8 cellular contexts compared by ENCODE assay signal in the genomic region with DNA sequence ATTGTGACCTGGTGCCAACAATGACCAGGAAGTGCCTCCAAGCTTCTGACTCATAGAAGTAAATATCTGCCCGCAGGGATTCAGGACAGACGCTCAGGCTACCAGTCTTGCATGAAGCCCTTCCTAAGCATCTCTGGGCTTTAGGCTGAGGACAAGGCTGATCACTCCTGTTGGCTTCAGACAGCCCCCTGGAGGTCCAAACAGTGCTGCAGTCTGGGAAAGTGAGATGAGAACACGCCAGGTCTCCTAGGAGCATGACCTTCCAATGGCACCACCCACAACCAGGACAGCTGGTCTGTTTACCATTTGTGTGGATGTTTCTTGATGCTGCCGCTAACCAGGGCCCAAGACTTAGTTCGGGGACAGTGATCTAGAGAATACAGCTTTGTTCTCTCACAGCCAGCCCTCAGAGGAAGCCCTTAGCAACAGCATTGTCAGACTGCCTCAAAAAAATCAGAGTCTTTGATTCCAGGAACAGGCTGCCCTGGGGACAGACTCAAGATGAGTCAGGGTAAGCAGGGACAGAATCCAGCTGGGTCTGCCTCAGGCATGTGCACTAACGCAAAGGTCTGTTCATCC.
DNase-seq lines count a peak whose midpoint lies in the region; ATAC-seq and TF ChIP-seq lines count a peak whose summit lies in the region.

No MANE protein-coding gene starts in this region.

- 15 to 37% (median 17%) methylated on average over 6 of the region's 6 CpGs for WGBS in psoas muscle, 3 donors

- intact Hi-C loops in OCI-LY7 (cut with micrococcal nuclease; ENCODE audit: unreplicated experiment): loop anchor here (1.0 kb wide), 1 partner anchor 48 kb away; no protein-coding TSS in a partner anchor
- intact Hi-C loops in psoas muscle (cut with DNase I): loop anchor here (1.0 to 5.0 kb wide), 2 partner anchors 45 to 48 kb away; no protein-coding TSS in a partner anchor

- no TSS peak for BruUV-seq in OCI-LY7 (replicated peaks; lab: Mats Ljungman, UMichigan)

- H3K36me3 ChIP-seq in DND-41 (ENCODE audit: insufficient read depth, low read length) (no peaks in the 10 kb centered on the region), OCI-LY7 (ENCODE audit: insufficient read depth, low read length) (peaks cover 9% of the 10 kb centered on the region; the same call in 1 of the 2 replicates), psoas muscle (ENCODE audit: insufficient read depth in 1 of 2, low read depth in 1 of 2) (no peaks in the 10 kb centered on the region)

- H3K9me3 ChIP-seq in DND-41 (ENCODE audit: insufficient read depth, low read length, severe bottlenecking): peaks cover 4% of the 10 kb centered on the region
- peaks cover 19% of the 10 kb centered on the region; the same call in 1 of the 2 replicates for H3K9me3 ChIP-seq in OCI-LY7 (ENCODE audit: low read length)
- H3K9me3 ChIP-seq in psoas muscle: no peaks in the 10 kb centered on the region

- POLR2A ChIA-PET in OCI-LY7 (lab: Charles Lee): interaction anchor here (1.3 to 4.2 kb wide), 3 partner anchors 18 to 48 kb away, joined by 4 to 40 read pairs (median 12); no protein-coding TSS in a partner anchor

- no peaks in the 10 kb centered on the region for H3K79me2 ChIP-seq in DND-41 (ENCODE audit: insufficient read depth, low read length)
- no peaks in the 10 kb centered on the region for H3K79me2 ChIP-seq in OCI-LY7 (ENCODE audit: insufficient read depth, low read depth, low read length)

- DNase-seq in DND-41 (peak; percentile 62), OCI-LY7 (ENCODE audit: low spot score) (peak; percentile 34), fibroblast of villous mesenchyme (ENCODE audit: low read depth) (peak; percentile 4), psoas muscle (peak in 1 of 2 donors; percentile 33), NCI-H1694 treated with DMSO at 0.1 percent for 48 hours (lab: John Stamatoyannopoulos, UW) (no peak), NCI-H2227 (lab: John Stamatoyannopoulos, UW; ENCODE audit: unreplicated experiment) (no peak)
- DNase-seq in activated CD4-positive, alpha-beta T cell treated with anti-CD3 and anti-CD28 coated beads for 48 hours: no peak

- H2AFZ ChIP-seq in DND-41 (ENCODE audit: low read depth, low read length) (no peak overlapping the region), OCI-LY7 (ENCODE audit: low read length) (peak overlapping the region; percentile 17; the same call in 1 of the 2 replicates)

- H3K9ac ChIP-seq in DND-41 (ENCODE audit: low read depth, low read length): peak overlapping the region; percentile 19

- no peak overlapping the region for H3K4me3 ChIP-seq in DND-41 (ENCODE audit: low read depth in 1 of 2, low read length in 2 of 2)
- H3K4me3 ChIP-seq in OCI-LY7 (ENCODE audit: low read depth, low read length, poor library complexity, severe bottlenecking): no peak overlapping the region
- H3K4me3 ChIP-seq in fibroblast of villous mesenchyme (ENCODE audit: low read depth, low read length): no peak overlapping the region
- H3K4me3 ChIP-seq in psoas muscle: no peak overlapping the region

- no peaks in the 10 kb centered on the region for H3K27me3 ChIP-seq in DND-41 (ENCODE audit: insufficient read depth, low read length, poor library complexity)
- H3K27me3 ChIP-seq in psoas muscle (ENCODE audit: insufficient read depth in 3 of 3, low read length in 2 of 3): peaks cover 0 to 22% (median 2%) of the 10 kb centered on the region in 3 donors

- H3K4me1 ChIP-seq in DND-41 (ENCODE audit: insufficient read depth, low read length) (peaks cover 52% of the 10 kb centered on the region), OCI-LY7 (ENCODE audit: insufficient read depth, low read length, poor library complexity, severe bottlenecking) (peaks cover 71% of the 10 kb centered on the region), psoas muscle (no peaks in the 10 kb centered on the region)

- H4K20me1 ChIP-seq in DND-41 (ENCODE audit: insufficient read depth, low read length) (no peaks in the 10 kb centered on the region), OCI-LY7 (ENCODE audit: insufficient read depth, low read length) (no peaks in the 10 kb centered on the region)

- TF ChIP-seq CTCF in DND-41 (IDR thresholded peaks at IDR 0.05; ENCODE audit: borderline replicate concordance, extremely low read depth, low read length, poor library complexity, severe bottlenecking) (peak; percentile 45), OCI-LY7 (conservative IDR thresholded peaks at IDR 0.05; ENCODE audit: low read length) (peak; percentile 54), fibroblast of villous mesenchyme (IDR thresholded peaks at IDR 0.05; ENCODE audit: insufficient read depth, low read depth, low read length) (peak; percentile 9), psoas muscle (IDR thresholded peaks at IDR 0.05) (no peak)

- no peaks in the 10 kb centered on the region for H3K9me2 ChIP-seq in OCI-LY7 (ENCODE audit: insufficient read depth, low read length)

- H3K4me2 ChIP-seq in DND-41 (ENCODE audit: insufficient read depth, low read length) (no peak overlapping the region), OCI-LY7 (ENCODE audit: low read length) (peak overlapping the region; percentile 85)

- CTCF ChIA-PET in OCI-LY7 (lab: Charles Lee; ENCODE audit: unreplicated experiment): interaction anchor here (0.9 to 1.4 kb wide), 3 partner anchors 9 to 48 kb away, joined by 3 to 5 read pairs (median 4); no protein-coding TSS in a partner anchor

- ATAC-seq in DND-41 (ENCODE audit: insufficient read depth, low read depth): peak; percentile 67
- ATAC-seq in psoas muscle: peak; percentile 47 to 71 (median 64)
- no peak for ATAC-seq in HG03097 (IDR thresholded peaks at IDR 0.05; ENCODE audit: low FRiP score, unreplicated experiment)

- H3K27ac ChIP-seq in DND-41 (ENCODE audit: low read length): peak overlapping the region; percentile 72
- no peak overlapping the region for H3K27ac ChIP-seq in OCI-LY7 (ENCODE audit: low read depth, low read length, poor library complexity, severe bottlenecking)
- H3K27ac ChIP-seq in psoas muscle: no peak overlapping the region

Comparison
In these comparisons a context has a peak if more than half of its experiments do, and no peak if none do; other contexts are left out.
1. DNase-seq: peak in DND-41 (single experiment), OCI-LY7 (single experiment) and fibroblast of villous mesenchyme (single experiment); none in activated CD4-positive, alpha-beta T cell treated with anti-CD3 and anti-CD28 coated beads for 48 hours (single experiment), NCI-H1694 treated with DMSO at 0.1 percent for 48 hours (single experiment) and NCI-H2227 (single experiment).